In the genomic region with DNA sequence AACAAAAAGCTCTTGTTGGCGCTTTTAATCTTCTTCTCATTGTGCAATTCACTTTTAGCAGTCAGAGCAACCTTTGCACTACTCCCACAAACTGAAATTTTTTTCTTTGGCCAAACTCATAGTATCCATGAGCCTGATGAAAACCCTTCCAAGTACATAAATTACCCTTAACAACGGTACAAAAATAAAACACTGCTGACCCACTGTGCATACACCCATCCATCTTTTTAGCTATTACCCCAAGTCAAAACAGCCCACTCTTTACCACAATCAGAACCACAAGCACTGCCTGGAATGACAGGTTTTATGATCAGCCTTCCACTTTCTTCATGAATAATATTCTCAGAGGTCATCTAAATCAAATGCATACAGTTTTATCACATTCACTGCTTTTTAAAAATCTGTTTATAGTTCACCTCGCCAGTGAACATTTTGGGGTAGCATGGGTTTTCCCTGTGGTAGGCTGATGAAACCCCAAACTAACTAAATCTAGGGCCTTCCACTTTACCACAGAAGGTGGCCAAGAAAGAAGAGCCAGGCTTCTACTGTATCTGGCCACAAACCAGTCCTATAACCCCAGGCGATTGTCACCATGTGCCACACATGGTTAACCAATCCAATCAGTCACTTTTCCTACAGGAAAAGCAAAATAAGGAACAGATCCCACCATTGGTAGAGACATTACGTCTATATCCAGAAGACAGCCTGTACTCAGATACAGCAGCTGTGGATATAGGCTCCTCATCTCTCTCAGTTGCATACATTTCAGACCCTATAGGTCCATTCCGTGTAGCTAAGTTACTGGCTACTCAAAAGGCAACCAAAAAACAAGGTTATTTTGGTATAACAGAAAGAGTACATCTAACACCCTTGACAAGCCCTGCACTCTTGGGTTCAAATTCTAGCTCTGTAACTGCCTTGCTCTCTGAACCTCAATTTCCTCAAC, we compare ENCODE assay signal across 1 cellular context.
TF ChIP-seq lines count a peak whose summit lies in the region.

No MANE protein-coding gene starts in this region.

TF ChIP-seq in GM12878, 131 proteins besides CTCF, POLR2A, EP300 and RAD21 (continued from another document):
- TF ChIP-seq, protein P1, sequence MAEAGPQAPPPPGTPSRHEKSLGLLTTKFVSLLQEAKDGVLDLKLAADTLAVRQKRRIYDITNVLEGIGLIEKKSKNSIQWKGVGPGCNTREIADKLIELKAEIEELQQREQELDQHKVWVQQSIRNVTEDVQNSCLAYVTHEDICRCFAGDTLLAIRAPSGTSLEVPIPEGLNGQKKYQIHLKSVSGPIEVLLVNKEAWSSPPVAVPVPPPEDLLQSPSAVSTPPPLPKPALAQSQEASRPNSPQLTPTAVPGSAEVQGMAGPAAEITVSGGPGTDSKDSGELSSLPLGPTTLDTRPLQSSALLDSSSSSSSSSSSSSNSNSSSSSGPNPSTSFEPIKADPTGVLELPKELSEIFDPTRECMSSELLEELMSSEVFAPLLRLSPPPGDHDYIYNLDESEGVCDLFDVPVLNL (IDR thresholded peaks at IDR 0.05; ENCODE audit: low read depth, low read length): no peak
- TF ChIP-seq NR2C1 (IDR thresholded peaks at IDR 0.05) (no peak), ZBTB33 (IDR thresholded peaks at IDR 0.05) (no peak), ZBED1 (IDR thresholded peaks at IDR 0.05; ENCODE audit: borderline replicate concordance) (0 out of 2 replicates have a peak, but pooled peaks have one; percentile 36)
- TF ChIP-seq, protein P2, sequence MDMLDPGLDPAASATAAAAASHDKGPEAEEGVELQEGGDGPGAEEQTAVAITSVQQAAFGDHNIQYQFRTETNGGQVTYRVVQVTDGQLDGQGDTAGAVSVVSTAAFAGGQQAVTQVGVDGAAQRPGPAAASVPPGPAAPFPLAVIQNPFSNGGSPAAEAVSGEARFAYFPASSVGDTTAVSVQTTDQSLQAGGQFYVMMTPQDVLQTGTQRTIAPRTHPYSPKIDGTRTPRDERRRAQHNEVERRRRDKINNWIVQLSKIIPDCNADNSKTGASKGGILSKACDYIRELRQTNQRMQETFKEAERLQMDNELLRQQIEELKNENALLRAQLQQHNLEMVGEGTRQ (IDR thresholded peaks at IDR 0.05; ENCODE audit: borderline replicate concordance, low read depth, low read length): no peak
- TF ChIP-seq, protein P3, sequence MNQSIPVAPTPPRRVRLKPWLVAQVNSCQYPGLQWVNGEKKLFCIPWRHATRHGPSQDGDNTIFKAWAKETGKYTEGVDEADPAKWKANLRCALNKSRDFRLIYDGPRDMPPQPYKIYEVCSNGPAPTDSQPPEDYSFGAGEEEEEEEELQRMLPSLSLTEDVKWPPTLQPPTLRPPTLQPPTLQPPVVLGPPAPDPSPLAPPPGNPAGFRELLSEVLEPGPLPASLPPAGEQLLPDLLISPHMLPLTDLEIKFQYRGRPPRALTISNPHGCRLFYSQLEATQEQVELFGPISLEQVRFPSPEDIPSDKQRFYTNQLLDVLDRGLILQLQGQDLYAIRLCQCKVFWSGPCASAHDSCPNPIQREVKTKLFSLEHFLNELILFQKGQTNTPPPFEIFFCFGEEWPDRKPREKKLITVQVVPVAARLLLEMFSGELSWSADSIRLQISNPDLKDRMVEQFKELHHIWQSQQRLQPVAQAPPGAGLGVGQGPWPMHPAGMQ (IDR thresholded peaks at IDR 0.05; ENCODE audit: borderline replicate concordance): 0 out of 2 replicates have a peak, but pooled peaks have one; percentile 30
